Comparison of ENCODE assay signal across 23 cellular contexts in the genomic region with DNA sequence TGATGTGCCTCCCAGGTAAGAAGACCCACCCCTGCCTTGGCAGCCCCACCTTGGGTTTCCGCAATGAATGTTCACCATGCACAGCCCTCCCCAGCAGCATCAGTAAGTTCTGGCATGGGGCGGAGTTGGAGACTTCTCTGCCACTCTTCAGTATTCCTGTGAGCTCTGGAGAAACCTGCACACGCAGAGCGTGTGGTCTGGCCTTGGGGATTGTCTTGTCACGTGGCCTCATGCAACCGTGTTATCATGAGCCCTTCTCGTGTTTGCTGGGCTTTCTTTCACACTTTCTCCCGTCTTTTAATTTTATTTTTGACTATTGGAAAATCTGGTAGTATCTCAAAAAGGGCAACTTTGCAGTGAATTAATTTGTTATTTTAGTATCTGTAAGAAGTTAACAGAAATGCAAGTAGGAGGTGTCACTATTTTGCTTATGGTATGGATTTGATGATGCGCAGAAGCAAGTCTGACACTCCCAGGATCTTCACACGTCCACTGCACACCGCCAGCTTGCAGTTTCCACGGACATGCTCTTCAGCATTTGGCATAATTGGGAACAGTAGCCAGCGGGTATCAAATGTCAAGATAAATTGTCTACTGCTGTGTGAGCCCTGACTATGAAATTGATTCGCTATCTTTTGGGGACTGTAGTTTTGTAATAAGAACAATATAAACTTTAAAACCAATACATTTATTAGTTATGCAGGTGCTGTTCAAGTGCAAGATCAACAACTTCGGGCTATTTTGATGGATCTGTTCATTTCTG.
"Had no signal": no experiment of that assay in that cellular context is flagged by ENCODE, and none has a peak within 500 bp of the region (broad histone marks: within the 10 kb centered on the region; RNA-seq: fewer than 3 reads in every experiment).

No MANE protein-coding gene starts in this region.

- H3K4me1 ChIP-seq: esophagus muscularis mucosa, prostate gland, sigmoid colon, spleen, testis, tibial artery, upper lobe of left lung had no signal

- H3K9me3 ChIP-seq: esophagus muscularis mucosa, prostate gland, sigmoid colon, spleen, testis, tibial artery, upper lobe of left lung had no signal

- H3K4me3 ChIP-seq: coronary artery, esophagus muscularis mucosa, neural progenitor cell, prostate gland, sigmoid colon, skin epidermis, spleen, testis, tibial artery, upper lobe of left lung had no signal

- H3K27ac ChIP-seq: coronary artery, esophagus muscularis mucosa, neural progenitor cell, prostate gland, sigmoid colon, skin epidermis, spleen, testis, tibial artery, upper lobe of left lung had no signal

- ATAC-seq: left lobe of liver; naive thymus-derived CD4-positive, alpha-beta T cell; right cardiac atrium; stimulated activated memory B cell treated with anti-CD40 and anti-IgM and Interleukin-4, amounts not matched to agents 10 μg/mL and 1 μg/mL and 100 μg/mL, for 72 hours; stimulated activated naive CD8-positive, alpha-beta T cell treated with anti-CD3 and anti-CD28 coated beads, Interleukin-15, Interleukin-2, amounts not matched to agents 100 U/mL and 50 U/mL, for 24 hours had no signal

- H3K27me3 ChIP-seq: esophagus muscularis mucosa, neural progenitor cell, sigmoid colon, spleen, testis, tibial artery, upper lobe of left lung had no signal

- DNase-seq: dermis blood vessel endothelial cell; effector memory CD4-positive, alpha-beta T cell; head of caudate nucleus; mesendoderm; midbrain; naive thymus-derived CD4-positive, alpha-beta T cell; nucleus accumbens; right cardiac atrium; sigmoid colon; spleen; stimulated activated CD4-positive, alpha-beta T cell treated with anti-CD3 and anti-CD28 coated beads, Interleukin-4, amount 100 ng/mL, for 4 hours; stimulated activated naive CD8-positive, alpha-beta T cell treated with anti-CD3 and anti-CD28 coated beads, Interleukin-15, Interleukin-2, amounts not matched to agents 100 U/mL and 50 U/mL, for 24 hours; substantia nigra; testis; tibial artery; upper lobe of left lung had no signal

- H3K36me3 ChIP-seq: esophagus muscularis mucosa, neural progenitor cell, prostate gland, sigmoid colon, spleen, tibial artery, upper lobe of left lung had no signal
